In the genomic region with DNA sequence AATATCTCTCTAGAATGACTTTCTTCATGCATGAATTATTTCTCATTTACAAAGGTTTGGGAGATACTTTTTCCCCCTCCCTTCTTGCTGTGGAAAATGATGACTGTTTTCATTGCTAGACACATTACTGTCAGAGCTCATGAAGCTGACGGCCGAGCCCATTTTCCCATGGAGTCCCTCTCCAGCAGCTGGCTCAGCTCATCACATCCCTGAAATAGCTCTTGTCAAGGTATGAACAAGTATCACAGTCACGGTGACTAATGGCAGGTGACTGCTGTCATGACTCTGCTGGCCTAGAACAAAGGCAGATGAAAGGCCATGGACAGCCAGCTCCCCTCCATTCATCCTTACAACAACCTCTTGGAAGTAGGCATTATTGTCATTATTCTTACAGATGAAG, we compare ENCODE assay signal across 23 cellular contexts.
"Had no signal": no experiment of that assay in that cellular context is flagged by ENCODE, and none has a peak within 500 bp of the region (broad histone marks: within the 10 kb centered on the region; RNA-seq: fewer than 3 reads in every experiment).

No MANE protein-coding gene starts in this region.

- FAIRE-seq: K562, TTC549 had no signal

- H3K4me3 ChIP-seq: ascending aorta, cardiac muscle cell, K562, SJCRH30, SK-N-MC had no signal

- H3K27me3 ChIP-seq: ascending aorta, cardiac muscle cell, SJCRH30 had no signal

- H3K36me3 ChIP-seq: ascending aorta, cardiac muscle cell, SJCRH30 had no signal

- H3K4me1 ChIP-seq: ascending aorta, SJCRH30 had no signal

- H3K27ac ChIP-seq: ascending aorta, cardiac muscle cell, SJCRH30, SK-N-MC had no signal

- DNase-seq: activated CD4-positive, alpha-beta T cell treated with anti-CD3 and anti-CD28 coated beads, Interleukin-2, amount 10 ng/mL, durations not matched to agents 24 days and 14 days; activated CD4-positive, alpha-beta T cell treated with anti-CD3 and anti-CD28 coated beads, Interleukin-2, amount 50 U/mL, for 4 hours; activated CD8-positive, alpha-beta T cell treated with anti-CD3 and anti-CD28 coated beads for 36 hours; activated effector memory CD4-positive, alpha-beta T cell treated with anti-CD3 and anti-CD28 coated beads, Interleukin-2, amount 50 U/mL, for 16 hours; activated naive CD4-positive, alpha-beta T cell; activated naive CD8-positive, alpha-beta T cell treated with anti-CD3 and anti-CD28 coated beads, Interleukin-2, amount 10 ng/mL, durations not matched to agents 7 days and 5 days; activated T-cell treated with anti-CD3 and anti-CD28 coated beads, Interleukin-2, amount 50 U/mL, for 1 hour; activated T-cell treated with anti-CD3 and anti-CD28 coated beads, Interleukin-2, amount 50 U/mL, for 72 hours; amygdala; NCI-H1105; NCI-H1417 treated with DMSO at 0.1 percent for 48 hours; NCI-H187 treated with DMSO at 0.1 percent for 48 hours; NCI-H2081; NCI-H446; NCI-H510A treated with DMSO at 0.1 percent for 48 hours; NCI-H526 treated with DMSO at 0.1 percent for 48 hours; NCI-H774; SJCRH30 had no signal
